In the genomic region with DNA sequence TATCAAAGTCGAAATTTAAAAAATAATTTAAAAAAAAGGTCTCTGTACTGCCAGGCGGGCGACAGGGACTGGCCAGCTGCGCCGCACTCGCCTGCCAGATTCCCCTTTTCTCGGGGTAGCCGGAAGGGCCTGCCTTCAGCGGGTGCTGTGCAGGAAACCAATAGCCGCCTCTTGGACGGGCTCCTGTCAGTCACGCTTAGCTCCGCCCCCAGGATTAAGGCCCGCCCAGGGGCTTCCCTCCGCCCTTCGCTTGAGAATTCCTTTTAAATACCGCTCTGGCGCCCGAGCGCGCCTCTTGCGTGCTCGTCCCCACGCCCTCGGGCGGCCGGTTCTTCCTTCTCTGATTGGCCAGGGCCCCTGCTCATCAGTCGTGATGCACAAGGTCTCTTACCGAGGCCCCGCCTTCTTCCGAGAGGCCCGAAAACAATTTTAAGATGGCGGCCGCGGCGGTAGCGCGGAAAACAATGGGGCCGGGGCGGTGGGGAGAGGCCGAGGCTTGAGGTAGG, we compare ENCODE assay signal across 8 cellular contexts. TPM values are rescaled to one million over a fixed set of nuclear protein-coding genes. Genes with fewer than 3 reads are reported as not detected.
DNase-seq lines count a peak whose midpoint lies in the region; ATAC-seq, FAIRE-seq and TF ChIP-seq lines count a peak whose summit lies in the region.

A gene with protein sequence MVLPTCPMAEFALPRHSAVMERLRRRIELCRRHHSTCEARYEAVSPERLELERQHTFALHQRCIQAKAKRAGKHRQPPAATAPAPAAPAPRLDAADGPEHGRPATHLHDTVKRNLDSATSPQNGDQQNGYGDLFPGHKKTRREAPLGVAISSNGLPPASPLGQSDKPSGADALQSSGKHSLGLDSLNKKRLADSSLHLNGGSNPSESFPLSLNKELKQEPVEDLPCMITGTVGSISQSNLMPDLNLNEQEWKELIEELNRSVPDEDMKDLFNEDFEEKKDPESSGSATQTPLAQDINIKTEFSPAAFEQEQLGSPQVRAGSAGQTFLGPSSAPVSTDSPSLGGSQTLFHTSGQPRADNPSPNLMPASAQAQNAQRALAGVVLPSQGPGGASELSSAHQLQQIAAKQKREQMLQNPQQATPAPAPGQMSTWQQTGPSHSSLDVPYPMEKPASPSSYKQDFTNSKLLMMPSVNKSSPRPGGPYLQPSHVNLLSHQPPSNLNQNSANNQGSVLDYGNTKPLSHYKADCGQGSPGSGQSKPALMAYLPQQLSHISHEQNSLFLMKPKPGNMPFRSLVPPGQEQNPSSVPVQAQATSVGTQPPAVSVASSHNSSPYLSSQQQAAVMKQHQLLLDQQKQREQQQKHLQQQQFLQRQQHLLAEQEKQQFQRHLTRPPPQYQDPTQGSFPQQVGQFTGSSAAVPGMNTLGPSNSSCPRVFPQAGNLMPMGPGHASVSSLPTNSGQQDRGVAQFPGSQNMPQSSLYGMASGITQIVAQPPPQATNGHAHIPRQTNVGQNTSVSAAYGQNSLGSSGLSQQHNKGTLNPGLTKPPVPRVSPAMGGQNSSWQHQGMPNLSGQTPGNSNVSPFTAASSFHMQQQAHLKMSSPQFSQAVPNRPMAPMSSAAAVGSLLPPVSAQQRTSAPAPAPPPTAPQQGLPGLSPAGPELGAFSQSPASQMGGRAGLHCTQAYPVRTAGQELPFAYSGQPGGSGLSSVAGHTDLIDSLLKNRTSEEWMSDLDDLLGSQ (plus strand): TSS at position 411 of the 506 bp plus-strand sequence. CDS start 291 bp downstream, outside the sequence.

- H3K9ac ChIP-seq in OCI-LY3 (ENCODE audit: low read length) = peak within 1 kb of the TSS; percentile 87

- no peaks in the 10 kb centered on the region for H3K9me3 Mint-ChIP-seq in mesothelial cell of epicardium

- ATAC-seq in GM21515 (IDR thresholded peaks at IDR 0.05; ENCODE audit: unreplicated experiment) = peak; percentile 96

- H3K36me3 Mint-ChIP-seq in mesothelial cell of epicardium = peaks cover 24% of the 10 kb centered on the region

- H3K4me1 Mint-ChIP-seq in mesothelial cell of epicardium = peaks cover 32% of the 10 kb centered on the region

- peaks cover 26% of the 10 kb centered on the region for H4K20me1 ChIP-seq in OCI-LY3 (ENCODE audit: insufficient read depth, low read length)

- no peaks in the 10 kb centered on the region for H3K27me3 Mint-ChIP-seq in mesothelial cell of epicardium (ENCODE audit: low read depth)

- peak within 1 kb of the TSS; percentile 99 for H3K27ac Mint-ChIP-seq in mesothelial cell of epicardium

- H3K4me3 Mint-ChIP-seq in mesothelial cell of epicardium = peak within 1 kb of the TSS; percentile 98

- H3K4me1 ChIP-seq in OCI-LY3 (ENCODE audit: low read length) = peaks cover 29% of the 10 kb centered on the region

- FAIRE-seq in endometrium (lab: Jason Lieb, UNC) = peak; percentile 98

- peak; percentile 98 for DNase-seq in D341Med (ENCODE audit: low spot score)
- DNase-seq in HuH-7 (ENCODE audit: low spot score) = peak; percentile 97
- peak; percentile 98 for DNase-seq in activated CD8-positive, alpha-beta memory T cell treated with anti-CD3 and anti-CD28 coated beads, Interleukin-2, amount 50 U/mL, for 48 hours
- DNase-seq in mesothelial cell of epicardium (ENCODE audit: low spot score in 2 of 2, unreplicated experiment in 2 of 2) = peak; percentile 99 to 100
- peak; percentile 99 to 100 for DNase-seq in stimulated activated CD8-positive, alpha-beta memory T cell treated with anti-CD3 and anti-CD28 coated beads, Interleukin-15, amount 100 ng/mL, for 48 hours (ENCODE audit: low read depth in 2 of 2)

- H3K4me2 ChIP-seq in OCI-LY3 (ENCODE audit: low read length) = peak within 1 kb of the TSS; percentile 87

- no peaks in the 10 kb centered on the region for H3K9me3 ChIP-seq in OCI-LY3 (ENCODE audit: insufficient read depth, low read length)

- peaks cover 59% of the 10 kb centered on the region for H3K79me2 ChIP-seq in OCI-LY3 (ENCODE audit: low read length)

- peak within 1 kb of the TSS; percentile 69 for H3K27ac ChIP-seq in OCI-LY3 (ENCODE audit: low read length)

- H3K4me3 ChIP-seq in OCI-LY3 (ENCODE audit: low read length) = peak within 1 kb of the TSS; percentile 94

- no peaks in the 10 kb centered on the region for H3K27me3 ChIP-seq in OCI-LY3 (ENCODE audit: low read depth, low read length)

- TF ChIP-seq CTCF in OCI-LY3 (IDR thresholded peaks at IDR 0.05; ENCODE audit: low read depth, low read length) (no peak), mesothelial cell of epicardium (IDR thresholded peaks at IDR 0.05; ENCODE audit: unreplicated experiment) (no peak)

- H2AFZ ChIP-seq in OCI-LY3 (ENCODE audit: low read depth, low read length) = no peak within 1 kb of the TSS

- H3K36me3 ChIP-seq in OCI-LY3 (replicated peaks; ENCODE audit: low read depth, low read length) = peaks cover 49% of the 10 kb centered on the region

RNA-seq across cellular contexts. Expression of the gene that starts here (rescaled TPM):
- total RNA-seq in mesothelial cell of epicardium = 47.6 to 50.6 TPM (median 49.6 TPM) in 3 replicates

Comparison
In these comparisons a context has a peak if more than half of its experiments do, and no peak if none do; other contexts are left out.
1. Peak in every context shown above with its lines: DNase-seq, ATAC-seq, H3K4me3 ChIP-seq and H3K27ac ChIP-seq.